Comparison of ENCODE assay signal across 41 cellular contexts in the genomic region with DNA sequence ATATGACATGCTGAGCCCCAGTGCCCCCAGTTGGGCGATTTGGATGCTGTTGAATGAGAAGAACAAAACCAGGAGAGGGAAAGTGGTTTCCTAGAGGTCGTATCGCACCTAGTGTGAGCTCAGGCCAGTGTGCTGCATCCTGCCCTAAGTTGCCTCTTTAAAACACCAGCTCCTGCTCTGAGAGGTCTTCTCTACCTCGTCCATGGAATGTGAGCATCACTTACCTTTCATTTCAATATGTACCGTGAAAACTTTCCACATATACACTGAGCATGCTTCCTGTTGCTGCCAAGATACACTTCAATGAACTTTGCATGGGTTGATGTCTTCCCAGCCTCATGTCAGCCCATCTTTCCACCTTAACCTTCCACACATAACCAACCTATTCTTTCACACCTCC. TPM values are rescaled to one million over a fixed set of nuclear protein-coding genes. Genes with fewer than 3 reads are reported as not detected.
"Had no signal": no experiment of that assay in that cellular context is flagged by ENCODE, and none has a peak within 500 bp of the region (broad histone marks: within the 10 kb centered on the region; RNA-seq: fewer than 3 reads in every experiment).

No MANE protein-coding gene starts in this region.

- H3K4me1 ChIP-seq: body of pancreas, breast epithelium had no signal

- H3K4me1 Mint-ChIP-seq: activated naive CD4-positive, alpha-beta T cell treated with anti-CD3 and anti-CD28 coated beads, Interleukin-2, amount 10 ng/mL, durations not matched to agents 7 days and 5 days; activated naive CD4-positive, alpha-beta T cell treated with anti-CD3 and anti-CD28 coated beads, Interleukin-2, amount 50 U/mL, for 24 hours; activated naive CD8-positive, alpha-beta T cell treated with anti-CD3 and anti-CD28 coated beads for 36 hours; activated naive CD8-positive, alpha-beta T cell treated with anti-CD3 and anti-CD28 coated beads, Interleukin-2, amount 10 ng/mL, durations not matched to agents 7 days and 5 days; activated naive CD8-positive, alpha-beta T cell treated with anti-CD3 and anti-CD28 coated beads, Interleukin-2, amount 50 U/mL, for 24 hours; activated T-helper 17 cell treated with anti-CD3 and anti-CD28 coated beads, Interleukin-2, amount 50 U/mL, for 72 hours; central memory CD8-positive, alpha-beta T cell had no signal

- H3K27me3 ChIP-seq: adrenal gland, ascending aorta, body of pancreas, brain microvascular endothelial cell, breast epithelium had no signal

- H3K4me3 ChIP-seq: adrenal gland, ascending aorta, body of pancreas, breast epithelium, cardiac muscle cell had no signal

- DNase-seq: activated effector memory CD4-positive, alpha-beta T cell treated with anti-CD3 and anti-CD28 coated beads, Interleukin-2, amount 50 U/mL, for 16 hours; activated effector memory CD4-positive, alpha-beta T cell treated with Interleukin-2 at 50 U/mL for 16 hours; activated gamma-delta T cell; activated gamma-delta T cell treated with Interleukin-2 at 50 U/mL for 16 hours; activated naive CD4-positive, alpha-beta T cell; activated naive CD4-positive, alpha-beta T cell treated with anti-CD3 and anti-CD28 coated beads for 36 hours; activated naive CD4-positive, alpha-beta T cell treated with anti-CD3 and anti-CD28 coated beads, Interleukin-2, amount 10 ng/mL, durations not matched to agents 7 days and 5 days; activated naive CD4-positive, alpha-beta T cell treated with anti-CD3 and anti-CD28 coated beads, Interleukin-2, amount 50 U/mL, for 16 hours; activated naive CD4-positive, alpha-beta T cell treated with Interleukin-2 at 50 U/mL for 16 hours; activated naive CD8-positive, alpha-beta T cell treated with anti-CD3 and anti-CD28 coated beads for 36 hours; activated naive CD8-positive, alpha-beta T cell treated with anti-CD3 and anti-CD28 coated beads, Interleukin-2, amount 10 ng/mL, durations not matched to agents 7 days and 5 days; activated naive CD8-positive, alpha-beta T cell treated with anti-CD3 and anti-CD28 coated beads, Interleukin-2, amount 50 U/mL, for 24 hours; activated T-cell treated with anti-CD3 and anti-CD28 coated beads for 4 hours; activated T-cell treated with anti-CD3 and anti-CD28 coated beads, Interleukin-2, amount 50 U/mL, for 1 hour; activated T-cell treated with anti-CD3 and anti-CD28 coated beads, Interleukin-2, amount 50 U/mL, for 24 hours; activated T-cell treated with anti-CD3 and anti-CD28 coated beads, Interleukin-2, amount 50 U/mL, for 4 hours; activated T-cell treated with anti-CD3 and anti-CD28 coated beads, Interleukin-2, amount 50 U/mL, for 48 hours; activated T-cell treated with anti-CD3 and anti-CD28 coated beads, Interleukin-2, amount 50 U/mL, for 72 hours; adrenal gland; amniotic stem cell; amygdala; anterior cingulate cortex; aorta; body of pancreas; brain microvascular endothelial cell; caudate nucleus; central memory CD4-positive, alpha-beta T cell; cerebellar nuclear complex had no signal

- H3K27ac ChIP-seq: adrenal gland, ascending aorta, body of pancreas, brain microvascular endothelial cell, breast epithelium, cardiac muscle cell had no signal

- H3K4me3 Mint-ChIP-seq: activated naive CD4-positive, alpha-beta T cell treated with anti-CD3 and anti-CD28 coated beads for 36 hours; activated naive CD4-positive, alpha-beta T cell treated with anti-CD3 and anti-CD28 coated beads, Interleukin-2, amount 10 ng/mL, durations not matched to agents 7 days and 5 days; activated naive CD4-positive, alpha-beta T cell treated with anti-CD3 and anti-CD28 coated beads, Interleukin-2, amount 50 U/mL, for 24 hours; activated naive CD8-positive, alpha-beta T cell; activated naive CD8-positive, alpha-beta T cell treated with anti-CD3 and anti-CD28 coated beads for 36 hours; activated naive CD8-positive, alpha-beta T cell treated with anti-CD3 and anti-CD28 coated beads, Interleukin-2, amount 10 ng/mL, durations not matched to agents 7 days and 5 days; activated naive CD8-positive, alpha-beta T cell treated with anti-CD3 and anti-CD28 coated beads, Interleukin-2, amount 50 U/mL, for 24 hours; activated T-cell treated with anti-CD3 and anti-CD28 coated beads, Interleukin-2, amount 50 U/mL, for 24 hours; activated T-cell treated with anti-CD3 and anti-CD28 coated beads, Interleukin-2, amount 50 U/mL, for 4 hours; activated T-cell treated with anti-CD3 and anti-CD28 coated beads, Interleukin-2, amount 50 U/mL, for 72 hours; activated T-helper 1 cell treated with anti-CD3 and anti-CD28 coated beads, Interleukin-12 subunit alpha, Interleukin-12 subunit beta, Interleukin-2, Interleukin-4 antibody, amounts not matched to agents 30 ng/mL and 10 ng/mL and 1 ng/mL, durations not matched to agents 14 hours and 24 hours and 36 hours; activated T-helper 17 cell treated with anti-CD3 and anti-CD28 coated beads, Interleukin-2, amount 50 U/mL, for 72 hours; brain; central memory CD8-positive, alpha-beta T cell had no signal

- H3K9me3 Mint-ChIP-seq: activated naive CD4-positive, alpha-beta T cell treated with anti-CD3 and anti-CD28 coated beads for 36 hours; activated naive CD4-positive, alpha-beta T cell treated with anti-CD3 and anti-CD28 coated beads, Interleukin-2, amount 10 ng/mL, durations not matched to agents 7 days and 5 days; activated naive CD4-positive, alpha-beta T cell treated with anti-CD3 and anti-CD28 coated beads, Interleukin-2, amount 50 U/mL, for 24 hours; activated naive CD8-positive, alpha-beta T cell treated with anti-CD3 and anti-CD28 coated beads, Interleukin-2, amount 10 ng/mL, durations not matched to agents 7 days and 5 days; activated naive CD8-positive, alpha-beta T cell treated with anti-CD3 and anti-CD28 coated beads, Interleukin-2, amount 50 U/mL, for 24 hours; activated T-cell treated with anti-CD3 and anti-CD28 coated beads, Interleukin-2, amount 50 U/mL, for 24 hours; activated T-cell treated with anti-CD3 and anti-CD28 coated beads, Interleukin-2, amount 50 U/mL, for 4 hours; activated T-helper 1 cell treated with anti-CD3 and anti-CD28 coated beads, Interleukin-12 subunit alpha, Interleukin-12 subunit beta, Interleukin-2, Interleukin-4 antibody, amounts not matched to agents 30 ng/mL and 10 ng/mL and 1 ng/mL, durations not matched to agents 14 hours and 24 hours and 36 hours; activated T-helper 2 cell treated with anti-CD3 and anti-CD28 coated beads, Interferon-gamma antibody, Interleukin-2, Interleukin-4, amounts not matched to agents 10 μg/mL and 5 μg/mL and 100 μg/mL, durations not matched to agents 14 hours and 24 hours and 36 hours; brain; central memory CD8-positive, alpha-beta T cell had no signal

- H3K36me3 Mint-ChIP-seq: activated naive CD4-positive, alpha-beta T cell treated with anti-CD3 and anti-CD28 coated beads, Interleukin-2, amount 10 ng/mL, durations not matched to agents 7 days and 5 days; activated naive CD4-positive, alpha-beta T cell treated with anti-CD3 and anti-CD28 coated beads, Interleukin-2, amount 50 U/mL, for 24 hours; activated naive CD4-positive, alpha-beta T cell treated with anti-CD3 and anti-CD28 coated beads, Interleukin-2, amount 50 U/mL, for 72 hours; activated naive CD8-positive, alpha-beta T cell; activated naive CD8-positive, alpha-beta T cell treated with anti-CD3 and anti-CD28 coated beads for 36 hours; activated naive CD8-positive, alpha-beta T cell treated with anti-CD3 and anti-CD28 coated beads, Interleukin-2, amount 10 ng/mL, durations not matched to agents 7 days and 5 days had no signal

- H3K36me3 ChIP-seq: adrenal gland, ascending aorta, brain microvascular endothelial cell, breast epithelium, cardiac muscle cell had no signal

- H3K27me3 Mint-ChIP-seq: activated naive CD8-positive, alpha-beta T cell treated with anti-CD3 and anti-CD28 coated beads, Interleukin-2, amount 10 ng/mL, durations not matched to agents 7 days and 5 days; activated naive CD8-positive, alpha-beta T cell treated with anti-CD3 and anti-CD28 coated beads, Interleukin-2, amount 50 U/mL, for 24 hours had no signal

- H3K9me3 ChIP-seq: adrenal gland, ascending aorta, body of pancreas, breast epithelium had no signal

- H3K27ac Mint-ChIP-seq: activated naive CD4-positive, alpha-beta T cell treated with anti-CD3 and anti-CD28 coated beads for 36 hours; activated naive CD4-positive, alpha-beta T cell treated with anti-CD3 and anti-CD28 coated beads, Interleukin-2, amount 10 ng/mL, durations not matched to agents 7 days and 5 days; activated naive CD4-positive, alpha-beta T cell treated with anti-CD3 and anti-CD28 coated beads, Interleukin-2, amount 50 U/mL, for 24 hours; activated naive CD4-positive, alpha-beta T cell treated with anti-CD3 and anti-CD28 coated beads, Interleukin-2, amount 50 U/mL, for 72 hours; activated naive CD8-positive, alpha-beta T cell; activated naive CD8-positive, alpha-beta T cell treated with anti-CD3 and anti-CD28 coated beads for 36 hours; activated naive CD8-positive, alpha-beta T cell treated with anti-CD3 and anti-CD28 coated beads, Interleukin-2, amount 10 ng/mL, durations not matched to agents 7 days and 5 days; activated naive CD8-positive, alpha-beta T cell treated with anti-CD3 and anti-CD28 coated beads, Interleukin-2, amount 50 U/mL, for 24 hours; activated T-cell treated with anti-CD3 and anti-CD28 coated beads, Interleukin-2, amount 50 U/mL, for 24 hours; activated T-cell treated with anti-CD3 and anti-CD28 coated beads, Interleukin-2, amount 50 U/mL, for 72 hours; activated T-helper 1 cell treated with anti-CD3 and anti-CD28 coated beads, Interleukin-12 subunit alpha, Interleukin-12 subunit beta, Interleukin-2, Interleukin-4 antibody, amounts not matched to agents 30 ng/mL and 10 ng/mL and 1 ng/mL, durations not matched to agents 14 hours and 24 hours and 36 hours; activated T-helper 17 cell treated with anti-CD3 and anti-CD28 coated beads, Interleukin-2, amount 50 U/mL, for 72 hours; activated T-helper 2 cell treated with anti-CD3 and anti-CD28 coated beads, Interferon-gamma antibody, Interleukin-2, Interleukin-4, amounts not matched to agents 10 μg/mL and 5 μg/mL and 100 μg/mL, durations not matched to agents 14 hours and 24 hours and 36 hours; brain had no signal

RNA-seq across cellular contexts. Expression of a gene that starts 55.6 kb away (rescaled TPM):
- total RNA-seq: activated naive CD4-positive, alpha-beta T cell treated with anti-CD3 and anti-CD28 coated beads for 36 hours; activated naive CD8-positive, alpha-beta T cell treated with anti-CD3 and anti-CD28 coated beads, Interleukin-2, amount 10 ng/mL, durations not matched to agents 7 days and 5 days; activated T-helper 1 cell treated with anti-CD3 and anti-CD28 coated beads, Interleukin-12 subunit alpha, Interleukin-12 subunit beta, Interleukin-2, Interleukin-4 antibody, amounts not matched to agents 30 ng/mL and 10 ng/mL and 1 ng/mL, durations not matched to agents 14 hours and 24 hours and 36 hours; activated T-helper 17 cell treated with anti-CD3 and anti-CD28 coated beads, Interleukin-2, amount 50 U/mL, for 72 hours; ascending aorta; astrocyte; breast epithelium; cardiac septum had no signal
